8 cellular contexts compared by ENCODE assay signal in genomic region chr11:123430736-123431356, GRCh38. TPM values are rescaled to one million over a fixed set of nuclear protein-coding genes. Genes with fewer than 3 reads are reported as not detected.
DNase-seq lines count a peak whose midpoint lies in the region; ATAC-seq and TF ChIP-seq lines count a peak whose summit lies in the region.

No MANE protein-coding gene starts in this region.

- in situ Hi-C loops in GM13977 (cut with MboI; ENCODE audit: low pct_unique_long_range_greater_than_20kb, low sequenced_read_pairs, unreplicated experiment) = no loop called here

- DNase-seq in GM13977 (ENCODE audit: low spot score) (peak; percentile 69), RPMI7951 (ENCODE audit: low read depth) (peak; percentile 63), hepatic stellate cell (ENCODE audit: low spot score) (peak; percentile 51), retinal pigment epithelial cell (ENCODE audit: low read depth) (no peak), glomerular visceral epithelial cell (ENCODE audit: extremely low spot score) (no peak), cerebellum (ENCODE audit: low spot score) (no peak)
- DNase-seq in activated naive CD4-positive, alpha-beta T cell treated with anti-CD3 and anti-CD28 coated beads, Interleukin-2, amount 10 ng/mL, durations not matched to agents 7 days and 5 days = peak; percentile 90

- TF ChIP-seq CTCF in GM13977 (IDR thresholded peaks at IDR 0.05; ENCODE audit: extremely low read depth, insufficient read depth, missing control alignments) (no peak), retinal pigment epithelial cell (conservative IDR thresholded peaks at IDR 0.05; ENCODE audit: low read depth, low read length) (no peak)

- peak; percentile 48 for ATAC-seq in HG02938 (IDR thresholded peaks at IDR 0.05; ENCODE audit: unreplicated experiment)

- H3K4me1 Mint-ChIP-seq in activated naive CD4-positive, alpha-beta T cell treated with anti-CD3 and anti-CD28 coated beads, Interleukin-2, amount 10 ng/mL, durations not matched to agents 7 days and 5 days = peaks cover 52% of the 10 kb centered on the region

- peaks cover 17% of the 10 kb centered on the region for H3K36me3 Mint-ChIP-seq in activated naive CD4-positive, alpha-beta T cell treated with anti-CD3 and anti-CD28 coated beads, Interleukin-2, amount 10 ng/mL, durations not matched to agents 7 days and 5 days

- CTCF ChIA-PET in activated naive CD4-positive, alpha-beta T cell treated with anti-CD3 and anti-CD28 coated beads, Interleukin-2, amount 10 ng/mL, durations not matched to agents 7 days and 5 days (lab: Charles Lee) = interaction anchor here (0.9 to 5.9 kb wide), 7 partner anchors 21 to 184 kb away, joined by 3 to 86 read pairs (median 4); no protein-coding TSS in a partner anchor

- peak overlapping the region; percentile 93 for H3K27ac Mint-ChIP-seq in activated naive CD4-positive, alpha-beta T cell treated with anti-CD3 and anti-CD28 coated beads, Interleukin-2, amount 10 ng/mL, durations not matched to agents 7 days and 5 days

- H3K27me3 Mint-ChIP-seq in activated naive CD4-positive, alpha-beta T cell treated with anti-CD3 and anti-CD28 coated beads, Interleukin-2, amount 10 ng/mL, durations not matched to agents 7 days and 5 days = no peaks in the 10 kb centered on the region

- H3K4me3 ChIP-seq in retinal pigment epithelial cell (ENCODE audit: low read length) = peak overlapping the region; percentile 77

- H3K9me3 Mint-ChIP-seq in activated naive CD4-positive, alpha-beta T cell treated with anti-CD3 and anti-CD28 coated beads, Interleukin-2, amount 10 ng/mL, durations not matched to agents 7 days and 5 days = no peaks in the 10 kb centered on the region

- peak overlapping the region; percentile 86 for H3K4me3 Mint-ChIP-seq in activated naive CD4-positive, alpha-beta T cell treated with anti-CD3 and anti-CD28 coated beads, Interleukin-2, amount 10 ng/mL, durations not matched to agents 7 days and 5 days

RNA-seq across cellular contexts. Expression of gene GRAMD1B, which starts 0.8 kb away (rescaled TPM):
- total RNA-seq in RPMI7951 (2014; rRNA removed; shearing (Covaris generic)) = 14.9 and 16.9 TPM in 2 replicates
- 50.8 TPM for total RNA-seq in cerebellum

Comparison
In these comparisons a context has a peak if more than half of its experiments do, and no peak if none do; other contexts are left out.
1. DNase-seq: peak in GM13977 (single experiment), RPMI7951 (single experiment), activated naive CD4-positive, alpha-beta T cell treated with anti-CD3 and anti-CD28 coated beads, Interleukin-2, amount 10 ng/mL, durations not matched to agents 7 days and 5 days (single experiment) and hepatic stellate cell (single experiment); none in retinal pigment epithelial cell (single experiment), glomerular visceral epithelial cell (single experiment) and cerebellum (single experiment).